ENCODE assay signal across 14 cellular contexts in genomic region chr10:121683803-121684202, GRCh38.
DNase-seq lines count a peak whose midpoint lies in the region; ATAC-seq and TF ChIP-seq lines count a peak whose summit lies in the region.
"Had no signal": no experiment of that assay in that cellular context is flagged by ENCODE, and none has a peak within 500 bp of the region (broad histone marks: within the 10 kb centered on the region; RNA-seq: fewer than 3 reads in every experiment).

No MANE protein-coding gene starts in this region.

- TF ChIP-seq CTCF in glutamatergic neuron (IDR thresholded peaks at IDR 0.05; ENCODE audit: partially characterized antibody, unreplicated experiment) = no peak
- TF ChIP-seq CTCF in gastrocnemius medialis (IDR thresholded peaks at IDR 0.05 in 4 of 5, conservative IDR thresholded peaks at IDR 0.05 in 1 of 5) = no peak

- H3K4me3 ChIP-seq in HAP-1 (no peak overlapping the region), gastrocnemius medialis (no peak overlapping the region)
- H3K4me3 ChIP-seq: BLaER1 had no signal

- intact Hi-C loops in activated CD4-positive, alpha-beta T cell treated with anti-CD3 and anti-CD28 coated beads for 36 hours (cut with DNase I, micrococcal nuclease) = no loop called here
- intact Hi-C loops in gastrocnemius medialis (cut with DNase I; ENCODE audit: low total_unique reads) = no loop called here

- in situ Hi-C loops in HAP-1 (cut with MboI; ENCODE audit: low sequenced_read_pairs) (no loop called here), gastrocnemius medialis (cut with MboI; ENCODE audit: low sequenced_read_pairs in 4 of 4) (no loop called here)

- no peaks in the 10 kb centered on the region for H3K27me3 ChIP-seq in HAP-1 (ENCODE audit: low read depth)
- peaks cover 0 to 4% (median 0%) of the 10 kb centered on the region in 3 donors for H3K27me3 ChIP-seq in gastrocnemius medialis
- H3K27me3 ChIP-seq: BLaER1 had no signal

- CTCF ChIA-PET in activated CD4-positive, alpha-beta T cell treated with anti-CD3 and anti-CD28 coated beads for 36 hours (lab: Charles Lee) = no interaction called here

- H3K4me1 Mint-ChIP-seq in glutamatergic neuron (ENCODE audit: low read depth, unreplicated experiment) = peaks cover 19% of the 10 kb centered on the region
- no peaks in the 10 kb centered on the region for H3K4me1 Mint-ChIP-seq in activated CD4-positive, alpha-beta T cell treated with anti-CD3 and anti-CD28 coated beads for 36 hours

- peak overlapping the region; percentile 74 for H3K27ac Mint-ChIP-seq in glutamatergic neuron (ENCODE audit: unreplicated experiment)
- no peak overlapping the region for H3K27ac Mint-ChIP-seq in activated CD4-positive, alpha-beta T cell treated with anti-CD3 and anti-CD28 coated beads for 36 hours

- H3K4me1 ChIP-seq in HAP-1 (peaks cover 22% of the 10 kb centered on the region), gastrocnemius medialis (no peaks in the 10 kb centered on the region)

- H3K9me3 ChIP-seq in HAP-1 (peaks cover under 1% of the 10 kb centered on the region; the same call in 1 of the 2 replicates), gastrocnemius medialis (no peaks in the 10 kb centered on the region)

- peak overlapping the region; percentile 31 for H3K4me3 Mint-ChIP-seq in glutamatergic neuron (ENCODE audit: unreplicated experiment)
- no peak overlapping the region for H3K4me3 Mint-ChIP-seq in activated CD4-positive, alpha-beta T cell treated with anti-CD3 and anti-CD28 coated beads for 36 hours

- H3K9me3 Mint-ChIP-seq in glutamatergic neuron (ENCODE audit: unreplicated experiment) = peaks cover 7% of the 10 kb centered on the region
- H3K9me3 Mint-ChIP-seq in activated CD4-positive, alpha-beta T cell treated with anti-CD3 and anti-CD28 coated beads for 36 hours (ENCODE audit: low read depth) = no peaks in the 10 kb centered on the region

- peak; percentile 47 to 50 for DNase-seq in HAP-1 (ENCODE audit: low spot score in 2 of 2)
- DNase-seq in NCI-H82 treated with DMSO at 0.1 percent for 48 hours (lab: John Stamatoyannopoulos, UW; ENCODE audit: unreplicated experiment) = peak; percentile 58
- DNase-seq in glutamatergic neuron = peak; percentile 77
- DNase-seq in retina = peak; percentile 32
- no peak for DNase-seq in activated CD4-positive, alpha-beta T cell treated with anti-CD3 and anti-CD28 coated beads for 36 hours
- DNase-seq in gastrocnemius medialis = no peak
- DNase-seq: H7, NCI-H2029 treated with DMSO at 0.1 percent for 48 hours, NCI-H524 treated with DMSO at 0.1 percent for 48 hours had no signal

- no peak overlapping the region for H3K27ac ChIP-seq in gastrocnemius medialis
- H3K27ac ChIP-seq: BLaER1, KMS-11 had no signal

- peaks cover 5% of the 10 kb centered on the region for H3K27me3 Mint-ChIP-seq in glutamatergic neuron (ENCODE audit: unreplicated experiment)
- H3K27me3 Mint-ChIP-seq in activated CD4-positive, alpha-beta T cell treated with anti-CD3 and anti-CD28 coated beads for 36 hours = peaks cover 11% of the 10 kb centered on the region

- no peak for TF ChIP-seq POLR2A in gastrocnemius medialis (IDR thresholded peaks at IDR 0.05)

- no peak for ATAC-seq in activated CD4-positive, alpha-beta T cell treated with anti-CD3 and anti-CD28 coated beads for 36 hours
- ATAC-seq in GM21529 (IDR thresholded peaks at IDR 0.05; ENCODE audit: unreplicated experiment) (no peak), gastrocnemius medialis (no peak)
- ATAC-seq: HepG2, PC-3 had no signal

- H3K36me3 Mint-ChIP-seq in glutamatergic neuron (ENCODE audit: unreplicated experiment) = no peaks in the 10 kb centered on the region
- no peaks in the 10 kb centered on the region for H3K36me3 Mint-ChIP-seq in activated CD4-positive, alpha-beta T cell treated with anti-CD3 and anti-CD28 coated beads for 36 hours (ENCODE audit: low read depth)

- H3K36me3 ChIP-seq in HAP-1 (replicated peaks) = no peaks in the 10 kb centered on the region
- no peaks in the 10 kb centered on the region for H3K36me3 ChIP-seq in gastrocnemius medialis
- H3K36me3 ChIP-seq: BLaER1 had no signal

- POLR2A ChIA-PET in activated CD4-positive, alpha-beta T cell treated with anti-CD3 and anti-CD28 coated beads for 36 hours (lab: Charles Lee) = no interaction called here

Comparison
In these comparisons a context has a peak if more than half of its experiments do, and no peak if none do; other contexts are left out.
1. DNase-seq: peak in HAP-1 (2 of 2), NCI-H82 treated with DMSO at 0.1 percent for 48 hours (single experiment), glutamatergic neuron (single experiment) and retina (single experiment); none in activated CD4-positive, alpha-beta T cell treated with anti-CD3 and anti-CD28 coated beads for 36 hours (single experiment) and gastrocnemius medialis (0 of 2).